Comparison of ENCODE assay signal across 9 cellular contexts in genomic region chr4:40515398-40516293, GRCh38.
DNase-seq lines count a peak whose midpoint lies in the region; ATAC-seq, FAIRE-seq and TF ChIP-seq lines count a peak whose summit lies in the region.
"Had no signal": no experiment of that assay in that cellular context is flagged by ENCODE, and none has a peak within 500 bp of the region (broad histone marks: within the 10 kb centered on the region; RNA-seq: fewer than 3 reads in every experiment).

No MANE protein-coding gene starts in this region.

- no peaks in the 10 kb centered on the region for H3K9me1 ChIP-seq in K562 (ENCODE audit: control insufficient read depth, insufficient read depth, low read length)

- peak; percentile 96 for FAIRE-seq in K562 (lab: Jason Lieb, UNC)

- no peak overlapping the region for H2BK5ac ChIP-seq in neuronal stem cell (ENCODE audit: low read length)

- peak; percentile 83 for ATAC-seq in GM18505 (IDR thresholded peaks at IDR 0.05; ENCODE audit: unreplicated experiment)
- peak; percentile 81 for ATAC-seq in GM21529 (IDR thresholded peaks at IDR 0.05; ENCODE audit: unreplicated experiment)
- peak; percentile 90 for ATAC-seq in K562
- no peak for ATAC-seq in gastrocnemius medialis

- no peak overlapping the region for H2BK120ac ChIP-seq in neuronal stem cell (ENCODE audit: low read depth, low read length)

- H4K91ac ChIP-seq in neuronal stem cell (ENCODE audit: low read depth, low read length, poor library complexity): no peak overlapping the region

- no peak overlapping the region for H3K14ac ChIP-seq in neuronal stem cell (ENCODE audit: low read length)

- no peak overlapping the region for H2BK12ac ChIP-seq in neuronal stem cell (ENCODE audit: low read length)

- no peak overlapping the region for H3K4ac ChIP-seq in neuronal stem cell (ENCODE audit: low read length)

- POLR2A ChIA-PET in K562 (lab: Yijun Ruan, JAX): interaction anchor here (0.5 to 3.2 kb wide), 14 partner anchors 9 to 460 kb away, joined by 3 to 25 read pairs (median 4); partner anchors contain the start of gene N4BP2

- 2% methylated on average over 9 of the region's 15 CpGs for WGBS in K562 (ENCODE audit: insufficient coverage, low coverage, missing lambda C conversion rate)
- WGBS in neuronal stem cell (ENCODE audit: extremely low coverage in 2 of 2, insufficient read length in 2 of 2, insufficient replicate concordance in 1 of 2), 2 donors: no CpG with 5 or more reads among the region's 15 CpGs

- TF ChIP-seq POLR2A in GM18505 (IDR thresholded peaks at IDR 0.05; ENCODE audit: borderline replicate concordance, extremely low read depth, insufficient read depth, insufficient read length): peak; percentile 35
- TF ChIP-seq POLR2A in K562 (conservative IDR thresholded peaks at IDR 0.05): peak; percentile 71
- no peak for TF ChIP-seq POLR2A in gastrocnemius medialis (IDR thresholded peaks at IDR 0.05)

- H3K4me3 ChIP-seq in K562 (peak overlapping the region; percentile 34), neuronal stem cell (ENCODE audit: low read length in 2 of 2) (no peak overlapping the region), gastrocnemius medialis (no peak overlapping the region)

- H3K4me1 ChIP-seq in K562 (replicated peaks in 1 of 2; ENCODE audit: control insufficient read depth in 2 of 2, insufficient read depth in 2 of 2, low read length in 2 of 2) (peaks cover 6 to 22% of the 10 kb centered on the region in 2 experiments; a peak in 4 of 5 replicates), neuronal stem cell (ENCODE audit: control insufficient read depth in 2 of 2, insufficient read depth in 1 of 2, low read depth in 1 of 2, low read length in 2 of 2) (peaks cover 0 to 11% of the 10 kb centered on the region in 2 donors), gastrocnemius medialis (no peaks in the 10 kb centered on the region)

- H4K20me1 ChIP-seq in K562 (replicated peaks; ENCODE audit: control insufficient read depth, insufficient read depth, low read length): no peaks in the 10 kb centered on the region

- H2AK5ac ChIP-seq in neuronal stem cell (ENCODE audit: low read depth, low read length): no peak overlapping the region

- H3K79me1 ChIP-seq in neuronal stem cell (ENCODE audit: low read depth, low read length): no peaks in the 10 kb centered on the region

- H3K27me3 ChIP-seq in K562 (ENCODE audit: control insufficient read depth in 2 of 2, insufficient read depth in 2 of 2, low read length in 2 of 2) (no peaks in the 10 kb centered on the region), neuronal stem cell (ENCODE audit: control insufficient read depth in 3 of 3, insufficient read depth in 3 of 3, low read depth in 1 of 3, low read length in 3 of 3) (no peaks in the 10 kb centered on the region), gastrocnemius medialis (no peaks in the 10 kb centered on the region)

- no peak for TF ChIP-seq CTCF in K562 (IDR thresholded peaks at IDR 0.05 in 2 of 3, conservative IDR thresholded peaks at IDR 0.05 in 1 of 3; ENCODE audit: insufficient read depth in 2 of 3, low read depth in 1 of 3, low read length in 3 of 3)
- no peak for TF ChIP-seq CTCF in gastrocnemius medialis (IDR thresholded peaks at IDR 0.05 in 4 of 5, conservative IDR thresholded peaks at IDR 0.05 in 1 of 5)

- no peak overlapping the region for H4K8ac ChIP-seq in neuronal stem cell (ENCODE audit: low read depth, low read length)

- H3K9ac ChIP-seq in K562 (ENCODE audit: insufficient read depth in 1 of 2, low read depth in 2 of 2, low read length in 2 of 2) (peak overlapping the region in 1 of 2 experiments; percentile 57; a peak in 2 of 4 replicates), neuronal stem cell (ENCODE audit: low read depth, low read length, poor library complexity) (no peak overlapping the region)

- DNase-seq in HT-29 (ENCODE audit: low spot score) (peak; percentile 88), K562 (ENCODE audit: extremely low read depth in 1 of 4, low spot score in 3 of 4) (peak; percentile 81 to 93 (median 84)), neuronal stem cell (ENCODE audit: low spot score) (no peak), COR-L47 (lab: John Stamatoyannopoulos, UW) (no peak), G401 (ENCODE audit: low spot score) (no peak), gastrocnemius medialis (no peak)
- DNase-seq: natural killer cell had no signal

- H3K36me3 ChIP-seq in K562 (ENCODE audit: control insufficient read depth, insufficient read depth, low read length): no peaks in the 10 kb centered on the region
- H3K36me3 ChIP-seq in neuronal stem cell (replicated peaks in 1 of 2; ENCODE audit: control insufficient read depth in 2 of 2, insufficient read depth in 2 of 2, low read length in 2 of 2): no peaks in the 10 kb centered on the region
- no peaks in the 10 kb centered on the region for H3K36me3 ChIP-seq in gastrocnemius medialis

- no peak overlapping the region for H2BK15ac ChIP-seq in neuronal stem cell (ENCODE audit: low read length)

- no peak; a peak in 1 of 4 replicates for TF ChIP-seq RAD21 in K562 (CRISPR knock-in tag; conservative IDR thresholded peaks at IDR 0.05 in 1 of 2, IDR thresholded peaks at IDR 0.05 in 1 of 2)

- TSS peak; percentile 74 for BruUV-seq in K562 (replicated peaks; lab: Mats Ljungman, UMichigan)

- CTCF ChIA-PET in K562 (lab: Yijun Ruan, JAX; ENCODE audit: low intra/inter-chr PET ratio): no interaction called here

- peaks cover 18% of the 10 kb centered on the region; the same call in 2 of the 3 replicates for H3K79me2 ChIP-seq in K562 (ENCODE audit: control insufficient read depth, insufficient read depth, low read length)

- H3K4me2 ChIP-seq in K562 (ENCODE audit: insufficient read depth, low read length) (peak overlapping the region; percentile 77), neuronal stem cell (ENCODE audit: insufficient read depth, low read length, poor library complexity, severe bottlenecking) (no peak overlapping the region)

- H3K9me3 ChIP-seq in K562 (replicated peaks; ENCODE audit: control insufficient read depth, insufficient read depth, low read depth, low read length) (no peaks in the 10 kb centered on the region), neuronal stem cell (replicated peaks in 1 of 2; ENCODE audit: control insufficient read depth in 2 of 2, insufficient read depth in 1 of 2, low read depth in 1 of 2, low read length in 2 of 2) (no peaks in the 10 kb centered on the region), gastrocnemius medialis (no peaks in the 10 kb centered on the region)

- peak overlapping the region; percentile 11 for H3K18ac ChIP-seq in neuronal stem cell (ENCODE audit: low read length)

- H3K23ac ChIP-seq in neuronal stem cell (ENCODE audit: low read depth, low read length, poor library complexity): no peak overlapping the region

- H2AFZ ChIP-seq in K562 (ENCODE audit: low read depth, low read length) (peak overlapping the region; percentile 88), neuronal stem cell (ENCODE audit: low read length) (no peak overlapping the region)

- in situ Hi-C loops in K562 (cut with MboI) (no loop called here), G401 (cut with HindIII; ENCODE audit: low sequenced_read_pairs) (no loop called here), gastrocnemius medialis (cut with MboI; ENCODE audit: low sequenced_read_pairs in 4 of 4) (no loop called here)

- H3K27ac ChIP-seq in K562 (ENCODE audit: extremely low read depth, low read depth, low read length) (peak overlapping the region; percentile 73), neuronal stem cell (replicated peaks; ENCODE audit: low read length) (no peak overlapping the region), gastrocnemius medialis (no peak overlapping the region)

- TF ChIP-seq EP300 in K562 (IDR thresholded peaks at IDR 0.05; ENCODE audit: low read length): peak; percentile 81

- intact Hi-C loops in K562 (cut with micrococcal nuclease): loop anchor here (10.0 kb wide), 1 partner anchor 461 kb away; the partner anchor contains the start of gene N4BP2
- intact Hi-C loops in gastrocnemius medialis (cut with DNase I; ENCODE audit: low total_unique reads): no loop called here

TF ChIP-seq in K562, 482 proteins besides CTCF, POLR2A, EP300 and RAD21 (continues in another document):
- TF ChIP-seq ATF6 (CRISPR knock-in tag; IDR thresholded peaks at IDR 0.05) (no peak), PHF8 (IDR thresholded peaks at IDR 0.05; ENCODE audit: borderline replicate concordance, low read length) (peak; percentile 36; the same call in 1 of the 2 replicates), YY1 (IDR thresholded peaks at IDR 0.05; ENCODE audit: borderline replicate concordance in 1 of 3, control insufficient read depth in 1 of 3, extremely low read depth in 1 of 3, insufficient read depth in 3 of 3, insufficient read length in 1 of 3, insufficient replicate concordance in 2 of 3, low read depth in 1 of 3, low read length in 2 of 3) (peak in 1 of 3 experiments; percentile 72), BRF2 (IDR thresholded peaks at IDR 0.05; ENCODE audit: borderline replicate concordance, insufficient read depth, insufficient read length) (no peak), TARDBP (IDR thresholded peaks at IDR 0.05) (no peak)

Comparison
In these comparisons a context has a peak if more than half of its experiments do, and no peak if none do; other contexts are left out.
1. ATAC-seq: peak in GM18505 (single experiment), GM21529 (single experiment) and K562 (single experiment); none in gastrocnemius medialis (0 of 2).
2. POLR2A ChIP-seq: peak in GM18505 (single experiment) and K562 (single experiment); none in gastrocnemius medialis (0 of 2).
3. DNase-seq: peak in HT-29 (single experiment) and K562 (4 of 4); none in neuronal stem cell (single experiment), COR-L47 (single experiment), G401 (single experiment) and gastrocnemius medialis (0 of 2).